Comparison of ENCODE assay signal across 32 cellular contexts in genomic region chr16:84899414-84899813, GRCh38.
DNase-seq lines count a peak whose midpoint lies in the region; ATAC-seq, FAIRE-seq and TF ChIP-seq lines count a peak whose summit lies in the region.
"Had no signal": no experiment of that assay in that cellular context is flagged by ENCODE, and none has a peak within 500 bp of the region (broad histone marks: within the 10 kb centered on the region; RNA-seq: fewer than 3 reads in every experiment).

No MANE protein-coding gene starts in this region.

- H3K36me3 ChIP-seq in HepG2 (replicated peaks in 1 of 2; ENCODE audit: control insufficient read depth in 1 of 2, insufficient read depth in 2 of 2, low read length in 2 of 2), result no peaks in the 10 kb centered on the region
- no peaks in the 10 kb centered on the region for H3K36me3 ChIP-seq in right lobe of liver
- peaks cover 0 to 2% of the 10 kb centered on the region in 2 donors for H3K36me3 ChIP-seq in esophagus (ENCODE audit: control insufficient read depth in 2 of 2, insufficient read depth in 2 of 2, low read length in 1 of 2)
- peaks cover 53% of the 10 kb centered on the region for H3K36me3 ChIP-seq in neutrophil
- no peaks in the 10 kb centered on the region for H3K36me3 ChIP-seq in PC-9 (ENCODE audit: low read depth)
- H3K36me3 ChIP-seq: BE2C had no signal

- BruUV-seq in HepG2 (replicated peaks; lab: Mats Ljungman, UMichigan), result no TSS peak
- no TSS peak for BruUV-seq in PC-9 (replicated peaks; lab: Mats Ljungman, UMichigan)

- H3K27ac ChIP-seq in HepG2 (ENCODE audit: extremely low read length, insufficient read depth, low read length), result no peak overlapping the region
- no peak overlapping the region for H3K27ac ChIP-seq in right lobe of liver
- peak overlapping the region; percentile 29 to 52 for H3K27ac ChIP-seq in esophagus (ENCODE audit: low read depth in 2 of 2, low read length in 1 of 2)
- peak overlapping the region; percentile 97 for H3K27ac ChIP-seq in neutrophil
- H3K27ac ChIP-seq in PC-9, result no peak overlapping the region

- no peaks in the 10 kb centered on the region for H3K9me2 ChIP-seq in PC-9 (ENCODE audit: insufficient read depth)
- H3K9me2 ChIP-seq: SK-N-SH had no signal

- intact Hi-C loops in HepG2 (cut with micrococcal nuclease; ENCODE audit: unreplicated experiment) (no loop called here), right lobe of liver (cut with DNase I) (no loop called here), PC-9 (cut with micrococcal nuclease; ENCODE audit: unreplicated experiment) (no loop called here)

- 13% methylated on average over 7 of the region's 8 CpGs for WGBS in HepG2 (ENCODE audit: low lambda C conversion rate)
- 91% methylated on average over 3 of the region's 8 CpGs for WGBS in right lobe of liver (ENCODE audit: insufficient coverage, low coverage, low lambda C conversion rate, missing lambda C conversion rate)
- WGBS in esophagus, 2 donors, result 47 to 65% methylated on average over 8 of the region's 8 CpGs

- DNase-seq in HepG2 (ENCODE audit: low spot score) (no peak), right lobe of liver (no peak), NCI-H2227 (lab: John Stamatoyannopoulos, UW; ENCODE audit: unreplicated experiment) (no peak), PC-9 (no peak), NCI-H187 (lab: John Stamatoyannopoulos, UW) (no peak)
- DNase-seq: 8988T; ACHN; BE2C; Calu3; DMS79 treated with DMSO at 0.1 percent for 48 hours; GF-D8; Kasumi-1; MV-4-11; NCI-H1105; NCI-H1436 treated with DMSO at 0.1 percent for 48 hours; NCI-H1930; NCI-H2107; NCI-H446; NCI-H524 treated with DMSO at 0.1 percent for 48 hours; NCI-H774; NK-92 treated with Interleukin-12 subunit alpha and Interleukin-12 subunit beta, amount 100 ng/mL, for 24 hours; PC-3; RPMI8226; SIG-M5; SK-N-SH had no signal

- TF ChIP-seq POLR2A in HepG2 (IDR thresholded peaks at IDR 0.05; ENCODE audit: insufficient read depth in 1 of 2, low read depth in 2 of 2, low read length in 2 of 2) (no peak), right lobe of liver (IDR thresholded peaks at IDR 0.05) (no peak)

- H3K9me3 ChIP-seq in HepG2 (ENCODE audit: low read length), result no peaks in the 10 kb centered on the region
- no peaks in the 10 kb centered on the region for H3K9me3 ChIP-seq in right lobe of liver
- H3K9me3 ChIP-seq in esophagus (ENCODE audit: control insufficient read depth in 2 of 2, insufficient read depth in 1 of 2, low read depth in 1 of 2, low read length in 1 of 2), result no peaks in the 10 kb centered on the region
- no peaks in the 10 kb centered on the region for H3K9me3 ChIP-seq in neutrophil
- no peaks in the 10 kb centered on the region for H3K9me3 ChIP-seq in PC-9 (ENCODE audit: insufficient read depth, low read depth)
- H3K9me3 ChIP-seq: BE2C, SK-N-SH had no signal

- no peak for TF ChIP-seq RAD21 in HepG2 (CRISPR knock-in tag; IDR thresholded peaks at IDR 0.05)

- in situ Hi-C loops in HepG2 (cut with HindIII; ENCODE audit: extremely low pct_ligation_motif_present, low pct_unique_long_range_greater_than_20kb), result no loop called here

- H3K79me2 ChIP-seq in HepG2 (ENCODE audit: insufficient read depth, low read length) (no peaks in the 10 kb centered on the region), PC-9 (ENCODE audit: low read depth) (no peaks in the 10 kb centered on the region)

- POLR2A ChIA-PET in HepG2 (lab: Yijun Ruan, JAX) (no interaction called here), PC-9 (lab: Charles Lee; ENCODE audit: unreplicated experiment) (no interaction called here)

- FAIRE-seq in HepG2 (lab: Jason Lieb, UNC), result peak; percentile 12
- FAIRE-seq: GM12892, GM19239, K562 had no signal

- H3K27me3 ChIP-seq in HepG2 (ENCODE audit: control insufficient read depth in 1 of 2, insufficient read depth in 2 of 2, low read length in 2 of 2), result peaks cover 4 to 19% of the 10 kb centered on the region in 2 experiments
- H3K27me3 ChIP-seq in right lobe of liver, result no peaks in the 10 kb centered on the region
- H3K27me3 ChIP-seq in esophagus (ENCODE audit: control insufficient read depth in 1 of 2, insufficient read depth in 2 of 2, low read length in 2 of 2), result no peaks in the 10 kb centered on the region
- no peaks in the 10 kb centered on the region for H3K27me3 ChIP-seq in neutrophil
- H3K27me3 ChIP-seq in PC-9 (ENCODE audit: insufficient read depth, low read depth), result no peaks in the 10 kb centered on the region
- H3K27me3 ChIP-seq: BE2C had no signal

- H2AFZ ChIP-seq in HepG2 (ENCODE audit: low read length) (no peak overlapping the region), PC-9 (no peak overlapping the region)

- ATAC-seq in HepG2, result no peak
- no peak for ATAC-seq in right lobe of liver
- ATAC-seq in HG03045 (IDR thresholded peaks at IDR 0.05; ENCODE audit: unreplicated experiment), result no peak
- ATAC-seq: HCT116, PC-3 had no signal

- H3K4me2 ChIP-seq in HepG2 (ENCODE audit: low read depth, low read length), result no peak overlapping the region
- no peak overlapping the region for H3K4me2 ChIP-seq in PC-9
- H3K4me2 ChIP-seq: SK-N-SH had no signal

- H3K4me1 ChIP-seq in HepG2 (ENCODE audit: insufficient read depth, low read length) (peaks cover under 1% of the 10 kb centered on the region; the same call in 1 of the 2 replicates), right lobe of liver (peaks cover 0 to 9% (median 2%) of the 10 kb centered on the region in 4 donors), esophagus (ENCODE audit: control insufficient read depth in 2 of 2, insufficient read depth in 2 of 2, low read length in 1 of 2) (peaks cover 2 to 3% of the 10 kb centered on the region in 2 donors), neutrophil (ENCODE audit: control insufficient read depth in 1 of 2, insufficient read depth in 1 of 2, low read depth in 1 of 2, low read length in 1 of 2) (peaks cover 51 to 55% of the 10 kb centered on the region in 2 experiments), PC-9 (replicated peaks; ENCODE audit: insufficient read depth) (peaks cover 6% of the 10 kb centered on the region)
- H3K4me1 ChIP-seq: BE2C had no signal

- peaks cover 3% of the 10 kb centered on the region; the same call in 1 of the 2 replicates for H3F3A ChIP-seq in PC-9 (ENCODE audit: insufficient read depth, low read depth)

- no peak for TF ChIP-seq EP300 in HepG2 (IDR thresholded peaks at IDR 0.05; ENCODE audit: low read depth in 2 of 2, low read length in 2 of 2)
- TF ChIP-seq EP300 in HepG2 (CRISPR knock-in tag; IDR thresholded peaks at IDR 0.05; ENCODE audit: borderline replicate concordance), result no peak

- no peaks in the 10 kb centered on the region for H4K20me1 ChIP-seq in HepG2 (ENCODE audit: insufficient read depth, low read length)
- H4K20me1 ChIP-seq in PC-9 (ENCODE audit: insufficient read depth), result no peaks in the 10 kb centered on the region

- H3K4me3 ChIP-seq in HepG2 (replicated peaks in 1 of 3; ENCODE audit: insufficient read depth in 1 of 3, low read depth in 2 of 3, low read length in 3 of 3) (no peak overlapping the region), right lobe of liver (no peak overlapping the region), esophagus (ENCODE audit: low read depth in 1 of 2, low read length in 2 of 2) (no peak overlapping the region), neutrophil (ENCODE audit: low read depth in 1 of 2, low read length in 1 of 2) (peak overlapping the region in 1 of 2 experiments; percentile 22), PC-9 (no peak overlapping the region)
- H3K4me3 ChIP-seq: K562 had no signal

- CTCF ChIA-PET in HepG2 (lab: Yijun Ruan, JAX; ENCODE audit: low intra/inter-chr PET ratio, low total read pairs), result no interaction called here
- CTCF ChIA-PET in PC-9 (lab: Charles Lee), result interaction anchor here (0.6 kb wide), 1 partner anchor 144 kb away, joined by 5 read pairs; no protein-coding TSS in a partner anchor

- H3K9ac ChIP-seq in HepG2 (ENCODE audit: insufficient read depth, low read depth, low read length), result no peak overlapping the region
- H3K9ac ChIP-seq: SK-N-SH had no signal

- TF ChIP-seq CTCF in HepG2 (CRISPR knock-in tag; IDR thresholded peaks at IDR 0.05) (no peak), right lobe of liver (IDR thresholded peaks at IDR 0.05) (no peak), neutrophil (IDR thresholded peaks at IDR 0.05) (no peak), PC-9 (conservative IDR thresholded peaks at IDR 0.05) (no peak)

TF ChIP-seq in HepG2, 621 proteins besides CTCF, POLR2A, EP300 and RAD21 (continues in another document):
- TF ChIP-seq NRL (CRISPR knock-in tag; IDR thresholded peaks at IDR 0.05; ENCODE audit: borderline replicate concordance) (no peak), RBFOX2 (IDR thresholded peaks at IDR 0.05; ENCODE audit: low read depth, low read length) (no peak), ZFX (CRISPR knock-in tag; IDR thresholded peaks at IDR 0.05; ENCODE audit: low read depth) (no peak), HOXA3 (CRISPR knock-in tag; IDR thresholded peaks at IDR 0.05) (no peak), ZNF552 (CRISPR knock-in tag; IDR thresholded peaks at IDR 0.05; ENCODE audit: borderline replicate concordance) (no peak), ZBTB46 (CRISPR knock-in tag; IDR thresholded peaks at IDR 0.05; ENCODE audit: borderline replicate concordance) (no peak), MED1 (CRISPR knock-in tag; IDR thresholded peaks at IDR 0.05) (no peak), FOXM1 (CRISPR knock-in tag; IDR thresholded peaks at IDR 0.05) (no peak), ZNF570 (CRISPR knock-in tag; IDR thresholded peaks at IDR 0.05; ENCODE audit: borderline replicate concordance) (no peak)

Comparison
In these comparisons a context has a peak if more than half of its experiments do, and no peak if none do; other contexts are left out.
1. H3K27ac ChIP-seq: peak in esophagus (2 of 2) and neutrophil (single experiment); none in HepG2 (single experiment), right lobe of liver (0 of 3) and PC-9 (single experiment).